In the genomic region with DNA sequence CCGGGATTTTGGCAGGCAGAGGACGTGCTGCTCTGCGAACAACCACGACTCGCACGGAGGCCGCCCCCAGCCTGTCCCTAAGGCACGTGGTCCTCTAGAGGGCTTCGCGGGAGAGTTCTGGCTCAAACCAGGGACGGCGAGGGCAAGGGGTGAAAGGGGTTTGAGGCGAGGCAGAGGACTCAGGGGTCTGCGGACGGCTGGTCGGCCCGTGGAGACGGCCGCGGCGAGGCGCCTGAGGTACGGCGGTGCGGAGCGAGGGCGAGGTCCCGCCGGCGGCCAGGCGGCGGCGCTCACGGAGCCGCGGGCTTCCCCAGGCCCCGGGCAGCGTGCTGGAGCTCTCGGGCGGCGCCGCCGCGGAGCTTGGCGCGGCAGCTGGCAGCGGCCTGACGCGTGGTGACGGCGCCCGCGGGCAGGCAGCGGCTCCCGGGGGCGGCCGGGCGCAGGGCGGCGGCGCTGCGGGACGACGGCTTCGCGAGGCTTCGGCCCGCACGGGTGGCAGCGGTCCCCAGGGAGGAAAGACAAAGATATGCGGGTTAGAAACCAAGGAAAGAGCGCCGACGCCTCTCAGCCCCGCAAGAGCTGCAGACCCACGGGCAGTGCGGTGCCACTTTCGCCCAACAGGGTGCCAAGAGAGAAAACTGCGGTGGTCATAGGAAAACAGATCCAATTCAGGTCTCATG, we compare ENCODE assay signal across 8 cellular contexts. TPM values are rescaled to one million over a fixed set of nuclear protein-coding genes. Genes with fewer than 3 reads are reported as not detected.
DNase-seq lines count a peak whose midpoint lies in the region; ATAC-seq, FAIRE-seq and TF ChIP-seq lines count a peak whose summit lies in the region.

No MANE protein-coding gene starts in this region.

- H3K36me3 ChIP-seq in bronchial epithelial cell (ENCODE audit: control insufficient read depth, insufficient read depth, low read length), result no peaks in the 10 kb centered on the region

- no peaks in the 10 kb centered on the region for H3K27me3 ChIP-seq in bronchial epithelial cell (ENCODE audit: control insufficient read depth, insufficient read depth, low read length)

- no peak for FAIRE-seq in bronchial epithelial cell (lab: Jason Lieb, UNC)

- H3K9me3 Mint-ChIP-seq in WTC11, result no peaks in the 10 kb centered on the region

- H3K4me3 Mint-ChIP-seq in WTC11, result peak overlapping the region; percentile 55

- POLR2A ChIA-PET in WTC11 (lab: Charles Lee), result interaction anchor here (0.8 kb wide), 1 partner anchor 44 kb away, joined by 6 read pairs; a partner anchor contains a TSS

- peak; percentile 69 for TF ChIP-seq CTCF in GM12873 (IDR thresholded peaks at IDR 0.05; ENCODE audit: insufficient read depth, low read depth, low read length, missing control alignments)
- TF ChIP-seq CTCF in WTC11 (IDR thresholded peaks at IDR 0.05), result peak; percentile 47
- TF ChIP-seq CTCF in bronchial epithelial cell (IDR thresholded peaks at IDR 0.05; ENCODE audit: insufficient read depth, low read length, severe bottlenecking), result peak; percentile 48

- peaks cover 7% of the 10 kb centered on the region for H3K4me1 Mint-ChIP-seq in WTC11

- CTCF ChIA-PET in WTC11 (lab: Charles Lee), result interaction anchor here (0.5 to 1.5 kb wide), 30 partner anchors 11 to 545 kb away, joined by 3 to 13 read pairs (median 4); a partner anchor contains a TSS

- ATAC-seq in HG02678 (IDR thresholded peaks at IDR 0.05; ENCODE audit: unreplicated experiment) (peak; percentile 99), WTC11 (peak; percentile 99)

- DNase-seq in NCI-H1417 treated with DMSO at 0.1 percent for 48 hours (lab: John Stamatoyannopoulos, UW) (peak; percentile 44), WTC11 (ENCODE audit: low spot score) (peak; percentile 77), bronchial epithelial cell (ENCODE audit: low read depth) (peak; percentile 51), iris pigment epithelial cell (ENCODE audit: low read depth) (peak; percentile 70), T1000 (lab: John Stamatoyannopoulos, UW) (no peak)
- DNase-seq in stimulated activated CD4-positive, alpha-beta T cell treated with anti-CD3 and anti-CD28 coated beads, Interleukin-1b, Interleukin-23, amount 100 ng/mL, for 24 hours (ENCODE audit: low read depth in 4 of 4, low spot score in 1 of 4), result peak; percentile 40 to 62 (median 54)

- no peaks in the 10 kb centered on the region for H3K36me3 Mint-ChIP-seq in WTC11

- H3K27ac Mint-ChIP-seq in WTC11, result no peak overlapping the region

- H3K27me3 Mint-ChIP-seq in WTC11 (ENCODE audit: low read depth), result peaks cover 78% of the 10 kb centered on the region

- peak overlapping the region; percentile 27 for H3K4me3 ChIP-seq in bronchial epithelial cell (ENCODE audit: low read depth, low read length)

TF ChIP-seq in WTC11, 78 proteins besides CTCF, POLR2A, EP300 and RAD21 (continues in another document):
- TF ChIP-seq, protein P1, sequence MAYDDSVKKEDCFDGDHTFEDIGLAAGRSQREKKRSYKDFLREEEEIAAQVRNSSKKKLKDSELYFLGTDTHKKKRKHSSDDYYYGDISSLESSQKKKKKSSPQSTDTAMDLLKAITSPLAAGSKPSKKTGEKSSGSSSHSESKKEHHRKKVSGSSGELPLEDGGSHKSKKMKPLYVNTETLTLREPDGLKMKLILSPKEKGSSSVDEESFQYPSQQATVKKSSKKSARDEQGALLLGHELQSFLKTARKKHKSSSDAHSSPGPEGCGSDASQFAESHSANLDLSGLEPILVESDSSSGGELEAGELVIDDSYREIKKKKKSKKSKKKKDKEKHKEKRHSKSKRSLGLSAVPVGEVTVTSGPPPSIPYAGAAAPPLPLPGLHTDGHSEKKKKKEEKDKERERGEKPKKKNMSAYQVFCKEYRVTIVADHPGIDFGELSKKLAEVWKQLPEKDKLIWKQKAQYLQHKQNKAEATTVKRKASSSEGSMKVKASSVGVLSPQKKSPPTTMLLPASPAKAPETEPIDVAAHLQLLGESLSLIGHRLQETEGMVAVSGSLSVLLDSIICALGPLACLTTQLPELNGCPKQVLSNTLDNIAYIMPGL (CRISPR knock-in tag; IDR thresholded peaks at IDR 0.05), result peak; percentile 63; the same call in 1 of the 2 replicates
- TF ChIP-seq PRRX2 (CRISPR knock-in tag; IDR thresholded peaks at IDR 0.05) (0 out of 2 replicates have a peak, but pooled peaks have one; percentile 35), NFE2L1 (CRISPR knock-in tag; IDR thresholded peaks at IDR 0.05) (peak; percentile 36; the same call in 1 of the 2 replicates), FOXP1 (CRISPR knock-in tag; IDR thresholded peaks at IDR 0.05; ENCODE audit: borderline replicate concordance) (peak; percentile 62; the same call in 1 of the 2 replicates), ZNF232 (CRISPR knock-in tag; IDR thresholded peaks at IDR 0.05) (no peak), ETV6 (CRISPR knock-in tag; IDR thresholded peaks at IDR 0.05) (peak; percentile 75), FOXK1 (CRISPR knock-in tag; IDR thresholded peaks at IDR 0.05) (peak; percentile 32; the same call in 1 of the 2 replicates), CREM (CRISPR knock-in tag; IDR thresholded peaks at IDR 0.05) (peak; percentile 18; the same call in 1 of the 2 replicates), ZBTB21 (CRISPR knock-in tag; IDR thresholded peaks at IDR 0.05; ENCODE audit: borderline replicate concordance) (no peak; the same call in 1 of the 2 replicates), IRF2 (CRISPR knock-in tag; IDR thresholded peaks at IDR 0.05; ENCODE audit: borderline replicate concordance, low read depth) (no peak), ESRRA (CRISPR knock-in tag; IDR thresholded peaks at IDR 0.05; ENCODE audit: borderline replicate concordance) (peak; percentile 28; the same call in 1 of the 2 replicates), TEAD1 (CRISPR knock-in tag; IDR thresholded peaks at IDR 0.05) (0 out of 2 replicates have a peak, but pooled peaks have one; percentile 38), TCF7 (CRISPR knock-in tag; IDR thresholded peaks at IDR 0.05; ENCODE audit: low read depth) (no peak), ZNF423 (CRISPR knock-in tag; IDR thresholded peaks at IDR 0.05) (no peak), ZNF317 (CRISPR knock-in tag; IDR thresholded peaks at IDR 0.05; ENCODE audit: borderline replicate concordance, low read depth) (no peak)
- TF ChIP-seq, protein P2, sequence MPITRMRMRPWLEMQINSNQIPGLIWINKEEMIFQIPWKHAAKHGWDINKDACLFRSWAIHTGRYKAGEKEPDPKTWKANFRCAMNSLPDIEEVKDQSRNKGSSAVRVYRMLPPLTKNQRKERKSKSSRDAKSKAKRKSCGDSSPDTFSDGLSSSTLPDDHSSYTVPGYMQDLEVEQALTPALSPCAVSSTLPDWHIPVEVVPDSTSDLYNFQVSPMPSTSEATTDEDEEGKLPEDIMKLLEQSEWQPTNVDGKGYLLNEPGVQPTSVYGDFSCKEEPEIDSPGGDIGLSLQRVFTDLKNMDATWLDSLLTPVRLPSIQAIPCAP (CRISPR knock-in tag; IDR thresholded peaks at IDR 0.05), result no peak
- TF ChIP-seq, protein P3, sequence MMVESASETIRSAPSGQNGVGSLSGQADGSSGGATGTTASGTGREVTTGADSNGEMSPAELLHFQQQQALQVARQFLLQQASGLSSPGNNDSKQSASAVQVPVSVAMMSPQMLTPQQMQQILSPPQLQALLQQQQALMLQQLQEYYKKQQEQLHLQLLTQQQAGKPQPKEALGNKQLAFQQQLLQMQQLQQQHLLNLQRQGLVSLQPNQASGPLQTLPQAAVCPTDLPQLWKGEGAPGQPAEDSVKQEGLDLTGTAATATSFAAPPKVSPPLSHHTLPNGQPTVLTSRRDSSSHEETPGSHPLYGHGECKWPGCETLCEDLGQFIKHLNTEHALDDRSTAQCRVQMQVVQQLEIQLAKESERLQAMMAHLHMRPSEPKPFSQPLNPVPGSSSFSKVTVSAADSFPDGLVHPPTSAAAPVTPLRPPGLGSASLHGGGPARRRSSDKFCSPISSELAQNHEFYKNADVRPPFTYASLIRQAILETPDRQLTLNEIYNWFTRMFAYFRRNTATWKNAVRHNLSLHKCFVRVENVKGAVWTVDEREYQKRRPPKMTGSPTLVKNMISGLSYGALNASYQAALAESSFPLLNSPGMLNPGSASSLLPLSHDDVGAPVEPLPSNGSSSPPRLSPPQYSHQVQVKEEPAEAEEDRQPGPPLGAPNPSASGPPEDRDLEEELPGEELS (CRISPR knock-in tag; IDR thresholded peaks at IDR 0.05), result peak; percentile 68
- TF ChIP-seq, protein P4, sequence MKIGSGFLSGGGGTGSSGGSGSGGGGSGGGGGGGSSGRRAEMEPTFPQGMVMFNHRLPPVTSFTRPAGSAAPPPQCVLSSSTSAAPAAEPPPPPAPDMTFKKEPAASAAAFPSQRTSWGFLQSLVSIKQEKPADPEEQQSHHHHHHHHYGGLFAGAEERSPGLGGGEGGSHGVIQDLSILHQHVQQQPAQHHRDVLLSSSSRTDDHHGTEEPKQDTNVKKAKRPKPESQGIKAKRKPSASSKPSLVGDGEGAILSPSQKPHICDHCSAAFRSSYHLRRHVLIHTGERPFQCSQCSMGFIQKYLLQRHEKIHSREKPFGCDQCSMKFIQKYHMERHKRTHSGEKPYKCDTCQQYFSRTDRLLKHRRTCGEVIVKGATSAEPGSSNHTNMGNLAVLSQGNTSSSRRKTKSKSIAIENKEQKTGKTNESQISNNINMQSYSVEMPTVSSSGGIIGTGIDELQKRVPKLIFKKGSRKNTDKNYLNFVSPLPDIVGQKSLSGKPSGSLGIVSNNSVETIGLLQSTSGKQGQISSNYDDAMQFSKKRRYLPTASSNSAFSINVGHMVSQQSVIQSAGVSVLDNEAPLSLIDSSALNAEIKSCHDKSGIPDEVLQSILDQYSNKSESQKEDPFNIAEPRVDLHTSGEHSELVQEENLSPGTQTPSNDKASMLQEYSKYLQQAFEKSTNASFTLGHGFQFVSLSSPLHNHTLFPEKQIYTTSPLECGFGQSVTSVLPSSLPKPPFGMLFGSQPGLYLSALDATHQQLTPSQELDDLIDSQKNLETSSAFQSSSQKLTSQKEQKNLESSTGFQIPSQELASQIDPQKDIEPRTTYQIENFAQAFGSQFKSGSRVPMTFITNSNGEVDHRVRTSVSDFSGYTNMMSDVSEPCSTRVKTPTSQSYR (CRISPR knock-in tag; IDR thresholded peaks at IDR 0.05), result no peak
- TF ChIP-seq, protein P5, sequence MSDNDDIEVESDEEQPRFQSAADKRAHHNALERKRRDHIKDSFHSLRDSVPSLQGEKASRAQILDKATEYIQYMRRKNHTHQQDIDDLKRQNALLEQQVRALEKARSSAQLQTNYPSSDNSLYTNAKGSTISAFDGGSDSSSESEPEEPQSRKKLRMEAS (CRISPR knock-in tag; IDR thresholded peaks at IDR 0.05), result peak; percentile 83; the same call in 1 of the 2 replicates

RNA-seq across cellular contexts. Expression of a gene that starts 44.8 kb away (rescaled TPM):
- total RNA-seq in WTC11 (2021), result 5.7 to 7.0 TPM (median 6.2 TPM) in 3 replicates
- 13.6 and 14.5 TPM in 2 replicates for total RNA-seq in bronchial epithelial cell
